ENCODE assay signal across 8 cellular contexts in genomic region chr5:100667021-100667671, GRCh38.
DNase-seq lines count a peak whose midpoint lies in the region; ATAC-seq and TF ChIP-seq lines count a peak whose summit lies in the region.

No MANE protein-coding gene starts in this region.

- intact Hi-C loops in adrenal gland (cut with DNase I) = no loop called here
- intact Hi-C loops in lower leg skin (cut with DNase I; ENCODE audit: low total_unique reads) = no loop called here

- H3K4me3 ChIP-seq in neural progenitor cell (no peak overlapping the region), adrenal gland (no peak overlapping the region), hepatocyte (no peak overlapping the region), lower leg skin (ENCODE audit: low read depth, poor library complexity, severe bottlenecking) (no peak overlapping the region)

- no peaks in the 10 kb centered on the region for H3K9me2 ChIP-seq in hepatocyte (replicated peaks; ENCODE audit: insufficient read depth)

- H3K4me1 ChIP-seq in neural progenitor cell = peaks cover 4% of the 10 kb centered on the region
- H3K4me1 ChIP-seq in adrenal gland (replicated peaks in 1 of 2) = no peaks in the 10 kb centered on the region
- no peaks in the 10 kb centered on the region for H3K4me1 ChIP-seq in hepatocyte (ENCODE audit: insufficient read depth)

- no peaks in the 10 kb centered on the region for H3K27me3 Mint-ChIP-seq in neural progenitor cell (ENCODE audit: insufficient read depth, low read depth)

- H3K27me3 ChIP-seq in neural progenitor cell (no peaks in the 10 kb centered on the region), adrenal gland (no peaks in the 10 kb centered on the region), hepatocyte (no peaks in the 10 kb centered on the region)

- ATAC-seq in GM18867 (IDR thresholded peaks at IDR 0.05; ENCODE audit: unreplicated experiment) (peak; percentile 62), HG03571 (IDR thresholded peaks at IDR 0.05; ENCODE audit: unreplicated experiment) (peak; percentile 75)

- no peaks in the 10 kb centered on the region for H3F3A ChIP-seq in neural progenitor cell (ENCODE audit: low read depth)

- H3K27ac Mint-ChIP-seq in neural progenitor cell = no peak overlapping the region

- H3K4me1 Mint-ChIP-seq in neural progenitor cell = no peaks in the 10 kb centered on the region

- H3K27ac ChIP-seq in neural progenitor cell (no peak overlapping the region), adrenal gland (no peak overlapping the region), hepatocyte (no peak overlapping the region)

- H2AFZ ChIP-seq in neural progenitor cell (replicated peaks) (peak overlapping the region; percentile 22), hepatocyte (no peak overlapping the region)

- no peaks in the 10 kb centered on the region for H3K36me3 Mint-ChIP-seq in neural progenitor cell

- no peaks in the 10 kb centered on the region for H4K20me1 ChIP-seq in neural progenitor cell (ENCODE audit: low read depth)
- no peaks in the 10 kb centered on the region for H4K20me1 ChIP-seq in hepatocyte (ENCODE audit: insufficient read depth, poor library complexity, severe bottlenecking)

- no peaks in the 10 kb centered on the region for H3K36me3 ChIP-seq in neural progenitor cell
- H3K36me3 ChIP-seq in adrenal gland (replicated peaks in 1 of 2) = no peaks in the 10 kb centered on the region
- H3K36me3 ChIP-seq in hepatocyte (replicated peaks; ENCODE audit: insufficient read depth, low read depth) = no peaks in the 10 kb centered on the region

- no peaks in the 10 kb centered on the region for H3K79me2 ChIP-seq in neural progenitor cell (ENCODE audit: low read depth)
- no peaks in the 10 kb centered on the region for H3K79me2 ChIP-seq in hepatocyte

- no peaks in the 10 kb centered on the region for H3K9me3 ChIP-seq in neural progenitor cell (ENCODE audit: low read depth)
- H3K9me3 ChIP-seq in adrenal gland (replicated peaks in 1 of 3) = no peaks in the 10 kb centered on the region
- H3K9me3 ChIP-seq in hepatocyte (ENCODE audit: low read depth) = no peaks in the 10 kb centered on the region

- DNase-seq in amniotic epithelial cell (ENCODE audit: low read depth) (peak; percentile 92), neural progenitor cell (ENCODE audit: low spot score) (no peak), adrenal gland (no peak), hepatocyte (ENCODE audit: low spot score) (no peak), lower leg skin (ENCODE audit: low spot score in 2 of 2) (no peak), NCI-H1417 treated with DMSO at 0.1 percent for 48 hours (lab: John Stamatoyannopoulos, UW) (no peak)

- H3K4me3 Mint-ChIP-seq in neural progenitor cell = no peak overlapping the region

- no peak for TF ChIP-seq CTCF in neural progenitor cell (IDR thresholded peaks at IDR 0.05)
- TF ChIP-seq CTCF in adrenal gland (IDR thresholded peaks at IDR 0.05) = no peak
- TF ChIP-seq CTCF in hepatocyte (IDR thresholded peaks at IDR 0.05; ENCODE audit: poor library complexity) = no peak
- TF ChIP-seq CTCF in lower leg skin (IDR thresholded peaks at IDR 0.05) = no peak

- 36 to 54% (median 38%) methylated on average over 4 of the region's 4 CpGs for WGBS in adrenal gland, 4 donors
- 73% methylated on average over 4 of the region's 4 CpGs for WGBS in hepatocyte (ENCODE audit: low lambda C conversion rate, missing lambda C conversion rate)
- 50 to 60% methylated on average over 4 of the region's 4 CpGs for WGBS in lower leg skin, 2 donors

- H3K9me3 Mint-ChIP-seq in neural progenitor cell = peaks cover 2% of the 10 kb centered on the region

- TF ChIP-seq POLR2A in adrenal gland (IDR thresholded peaks at IDR 0.05) (no peak), lower leg skin (IDR thresholded peaks at IDR 0.05) (no peak)

- H3K4me2 ChIP-seq in neural progenitor cell (no peak overlapping the region), hepatocyte (no peak overlapping the region)

- no peak overlapping the region for H3K9ac ChIP-seq in neural progenitor cell
